ENCODE assay signal across 8 cellular contexts in genomic region chr11:65525659-65526480, GRCh38. TPM values are rescaled to one million over a fixed set of nuclear protein-coding genes. Genes with fewer than 3 reads are reported as not detected.
DNase-seq lines count a peak whose midpoint lies in the region; ATAC-seq and TF ChIP-seq lines count a peak whose summit lies in the region.

No MANE protein-coding gene starts in this region.

- no peak overlapping the region for H2AFZ ChIP-seq in SK-N-SH (ENCODE audit: low read depth)

- peaks cover 5 to 18% of the 10 kb centered on the region in 2 experiments; a peak in 3 of 4 replicates for H3K4me1 ChIP-seq in SK-N-SH (ENCODE audit: control insufficient read depth in 1 of 2, insufficient read depth in 2 of 2, low read depth in 1 of 2, low read length in 1 of 2)
- peaks cover 16 to 18% of the 10 kb centered on the region in 2 donors for H3K4me1 ChIP-seq in ascending aorta
- H3K4me1 ChIP-seq in liver (ENCODE audit: control insufficient read depth in 4 of 4, insufficient read depth in 4 of 4, low read length in 3 of 4), result peaks cover 17 to 59% (median 49%) of the 10 kb centered on the region in 4 donors
- H3K4me1 ChIP-seq in testis, result peaks cover 61% of the 10 kb centered on the region

- H3K4me2 ChIP-seq in SK-N-SH, result peak overlapping the region; percentile 99

- no peak for TF ChIP-seq RAD21 in SK-N-SH (IDR thresholded peaks at IDR 0.05; ENCODE audit: low read length)
- no peak for TF ChIP-seq RAD21 in liver (IDR thresholded peaks at IDR 0.05)

- DNase-seq in SK-N-SH, result peak; percentile 12
- DNase-seq in ascending aorta (ENCODE audit: low spot score in 2 of 2), result no peak
- DNase-seq in testis, result no peak
- DNase-seq in 8988T, result no peak

- H3K27me3 ChIP-seq in SK-N-SH (ENCODE audit: insufficient read depth) (no peaks in the 10 kb centered on the region), ascending aorta (no peaks in the 10 kb centered on the region), liver (ENCODE audit: control insufficient read depth in 4 of 4, insufficient read depth in 4 of 4, low read length in 3 of 4) (no peaks in the 10 kb centered on the region), testis (no peaks in the 10 kb centered on the region)

- H3K9ac ChIP-seq in SK-N-SH (peak overlapping the region; percentile 96), liver (ENCODE audit: low read depth in 1 of 2, low read length in 2 of 2) (peak overlapping the region; percentile 69 to 86)

- intact Hi-C loops in ascending aorta (cut with DNase I), result loop anchor here (1.0 to 5.0 kb wide), 3 partner anchors 14 to 86 kb away; partner anchors contain the start of genes FAM89B and MAP3K11
- intact Hi-C loops in testis (cut with DNase I; ENCODE audit: low total_unique reads), result no loop called here

- no peak for TF ChIP-seq EP300 in SK-N-SH (IDR thresholded peaks at IDR 0.05; ENCODE audit: borderline replicate concordance in 1 of 2, low read depth in 1 of 2, low read length in 1 of 2)

- H3K4me3 ChIP-seq in SK-N-SH (ENCODE audit: low read depth in 2 of 2, low read length in 1 of 2) (peak overlapping the region; percentile 78 to 81), ascending aorta (peak overlapping the region; percentile 70 to 90), liver (ENCODE audit: low read depth in 1 of 3, low read length in 3 of 3) (peak overlapping the region; percentile 67 to 95 (median 82)), testis (peak overlapping the region; percentile 95 to 99)

- WGBS in SK-N-SH (ENCODE audit: low lambda C conversion rate), result 61% methylated on average over 16 of the region's 26 CpGs
- WGBS in liver, result 66% methylated on average over 26 of the region's 26 CpGs
- WGBS in testis, 2 donors, result 18 to 50% methylated on average over 13 to 26 of the region's 26 CpGs

- POLR2A ChIA-PET in SK-N-SH (lab: Yijun Ruan, JAX), result interaction anchor here (1.2 to 1.9 kb wide), 5 partner anchors 10 to 103 kb away, joined by 4 to 10 read pairs (median 6); partner anchors contain the start of gene NEAT1

- CTCF ChIA-PET in SK-N-SH (lab: Yijun Ruan, JAX), result interaction anchor here (0.6 to 6.7 kb wide), 8 partner anchors 14 to 57 kb away, joined by 3 to 69 read pairs (median 4); partner anchors contain the start of gene FAM89B

- H3K9me3 ChIP-seq in SK-N-SH (no peaks in the 10 kb centered on the region), ascending aorta (no peaks in the 10 kb centered on the region), liver (ENCODE audit: control insufficient read depth in 4 of 4, low read length in 3 of 4) (no peaks in the 10 kb centered on the region), testis (no peaks in the 10 kb centered on the region)

- TF ChIP-seq POLR2A in testis (IDR thresholded peaks at IDR 0.05), result no peak

- H3K27ac ChIP-seq in SK-N-SH (ENCODE audit: low read depth in 2 of 2, low read length in 1 of 2), result peak overlapping the region; percentile 56 to 62; a peak in 2 of 4 replicates
- peak overlapping the region; percentile 83 to 95 for H3K27ac ChIP-seq in ascending aorta
- H3K27ac ChIP-seq in liver (ENCODE audit: low read depth in 1 of 2, low read length in 2 of 2), result peak overlapping the region; percentile 92 to 95
- peak overlapping the region; percentile 85 to 89 for H3K27ac ChIP-seq in testis

- H3F3A ChIP-seq in SK-N-SH (replicated peaks; ENCODE audit: insufficient read depth), result peaks cover 19% of the 10 kb centered on the region

- no peaks in the 10 kb centered on the region for H3K9me2 ChIP-seq in SK-N-SH

- no peak for ATAC-seq in SK-N-SH treated with all-trans-retinoic acid at 6 μM for 48 hours
- no peak for ATAC-seq in HG02642 (IDR thresholded peaks at IDR 0.05; ENCODE audit: poor library complexity, unreplicated experiment)
- ATAC-seq in HG02610 (IDR thresholded peaks at IDR 0.05; ENCODE audit: unreplicated experiment), result no peak

- H3K36me3 ChIP-seq in SK-N-SH (replicated peaks in 1 of 2; ENCODE audit: control insufficient read depth in 1 of 2, insufficient read depth in 2 of 2, low read length in 1 of 2) (peaks cover 17 to 31% of the 10 kb centered on the region in 2 experiments), ascending aorta (peaks cover 41 to 42% of the 10 kb centered on the region in 2 donors), liver (ENCODE audit: control insufficient read depth in 4 of 4, insufficient read depth in 3 of 4, low read depth in 1 of 4, low read length in 3 of 4) (peaks cover 3 to 15% (median 6%) of the 10 kb centered on the region in 4 donors), testis (ENCODE audit: low read depth, missing control alignments) (no peaks in the 10 kb centered on the region)

- H4K20me1 ChIP-seq in SK-N-SH (ENCODE audit: insufficient read depth), result peaks cover 13% of the 10 kb centered on the region; the same call in 1 of the 2 replicates

- TF ChIP-seq CTCF in SK-N-SH (IDR thresholded peaks at IDR 0.05), result no peak
- TF ChIP-seq CTCF in ascending aorta (IDR thresholded peaks at IDR 0.05), result no peak
- TF ChIP-seq CTCF in liver (IDR thresholded peaks at IDR 0.05; ENCODE audit: low read depth, low read length, missing input control), result no peak
- TF ChIP-seq CTCF in testis (IDR thresholded peaks at IDR 0.05), result no peak

- peaks cover 30% of the 10 kb centered on the region for H3K79me2 ChIP-seq in SK-N-SH (ENCODE audit: insufficient read depth)

TF ChIP-seq in SK-N-SH, 30 proteins besides CTCF, POLR2A, EP300 and RAD21 (continues in another document):
- TF ChIP-seq POLR2AphosphoS5 (IDR thresholded peaks at IDR 0.05; ENCODE audit: low read depth, low read length) (no peak), RFX5 (IDR thresholded peaks at IDR 0.05; ENCODE audit: low read length) (no peak), GABPA (IDR thresholded peaks at IDR 0.05; ENCODE audit: low read depth) (no peak), TCF12 (IDR thresholded peaks at IDR 0.05) (no peak)

TF ChIP-seq in SK-N-SH treated with all-trans-retinoic acid at 6 μM for 48 hours, 23 proteins besides CTCF, POLR2A, EP300 and RAD21 (continues in another document):
- TF ChIP-seq ZFP3 (CRISPR knock-in tag; IDR thresholded peaks at IDR 0.05) (no peak), ZC3H10 (CRISPR knock-in tag; IDR thresholded peaks at IDR 0.05) (no peak), RARB (CRISPR knock-in tag; IDR thresholded peaks at IDR 0.05) (no peak)

TF ChIP-seq in liver, 16 proteins besides CTCF, POLR2A, EP300 and RAD21 (continues in another document):
- no peak for TF ChIP-seq GABPA (IDR thresholded peaks at IDR 0.05 in 1 of 2, conservative IDR thresholded peaks at IDR 0.05 in 1 of 2)
- no peak for TF ChIP-seq NR2F2 (IDR thresholded peaks at IDR 0.05)
- no peak for TF ChIP-seq YY1 (IDR thresholded peaks at IDR 0.05)
- no peak for TF ChIP-seq HNF4A (conservative IDR thresholded peaks at IDR 0.05)
- no peak for TF ChIP-seq MAX (IDR thresholded peaks at IDR 0.05)
- no peak for TF ChIP-seq FOXA1 (IDR thresholded peaks at IDR 0.05)
- TF ChIP-seq TAF1 (conservative IDR thresholded peaks at IDR 0.05), result no peak

RNA-seq across cellular contexts. Expression of gene SCYL1, which starts 1.0 kb away (rescaled TPM):
- polyA plus RNA-seq in SK-N-SH (2012; rRNA removed) (76.7 and 79.9 TPM in 2 replicates), liver (10 to 100 TPM; 45.6 to 62.0 TPM), testis (ENCODE audit: insufficient read depth, low read depth, low replicate concordance) (127 TPM)
- polyA plus RNA-seq in SK-N-SH (2012; cell fraction: cytosol; rRNA removed), result 26.2 and 41.7 TPM in 2 replicates
- polyA plus RNA-seq in SK-N-SH (2012; cell fraction: nucleus; rRNA removed), result 115 and 159 TPM in 2 replicates
- total RNA-seq in ascending aorta (220 TPM), liver (10 to 100 TPM; 33.7 to 59.5 TPM), testis (100 to 1,000 TPM; 131 to 160 TPM)

RNA-seq across cellular contexts. Expression of gene MALAT1, which starts 27.0 kb away (rescaled TPM):
- 285 and 510 TPM in 2 replicates for polyA plus RNA-seq in SK-N-SH (2012; rRNA removed)
- 23.6 and 25.7 TPM in 2 replicates for polyA plus RNA-seq in SK-N-SH (2012; cell fraction: cytosol; rRNA removed)
- polyA plus RNA-seq in SK-N-SH (2012; cell fraction: nucleus; rRNA removed), result 1,545 and 2,619 TPM in 2 replicates
- total RNA-seq in ascending aorta, result 8,553 TPM
- 1,000 to 10,000 TPM; 3,688 to 8,306 TPM for total RNA-seq in liver
- polyA plus RNA-seq in liver, result 1,000 to 10,000 TPM in 1 of 2 donors, 10 to 100 TPM in 1; 11.9 to 3,868 TPM
- 1,000 to 10,000 TPM; 8,109 to 9,314 TPM for total RNA-seq in testis
- 26.7 TPM for polyA plus RNA-seq in testis (ENCODE audit: insufficient read depth, low read depth, low replicate concordance)

RNA-seq across cellular contexts. Expression of gene LTBP3, which starts 32.3 kb away (rescaled TPM):
- polyA plus RNA-seq in SK-N-SH (2012; rRNA removed), result 92.1 and 167 TPM in 2 replicates
- 62.4 and 112 TPM in 2 replicates for polyA plus RNA-seq in SK-N-SH (2012; cell fraction: cytosol; rRNA removed)
- 691 and 1,438 TPM in 2 replicates for polyA plus RNA-seq in SK-N-SH (2012; cell fraction: nucleus; rRNA removed)
- total RNA-seq in ascending aorta, result 702 TPM
- 10 to 100 TPM; 16.0 to 17.9 TPM for total RNA-seq in liver
- 10 to 100 TPM in 1 of 2 donors, 1 to 10 TPM in 1; 8.8 to 46.2 TPM for polyA plus RNA-seq in liver
- 100 to 1,000 TPM; 112 to 126 TPM for total RNA-seq in testis
- polyA plus RNA-seq in testis (ENCODE audit: insufficient read depth, low read depth, low replicate concordance), result 58.1 TPM

RNA-seq across cellular contexts. Expression of gene ZNRD2, which starts 44.4 kb away (rescaled TPM):
- polyA plus RNA-seq in SK-N-SH (2012; rRNA removed) (62.5 and 78.1 TPM in 2 replicates), liver (10 to 100 TPM; 33.3 to 39.5 TPM), testis (ENCODE audit: insufficient read depth, low read depth, low replicate concordance) (77.6 TPM)
- 32.6 and 44.8 TPM in 2 replicates for polyA plus RNA-seq in SK-N-SH (2012; cell fraction: cytosol; rRNA removed)
- 76.5 and 92.5 TPM in 2 replicates for polyA plus RNA-seq in SK-N-SH (2012; cell fraction: nucleus; rRNA removed)
- total RNA-seq in ascending aorta (157 TPM), liver (10 to 100 TPM; 18.2 to 22.7 TPM), testis (10 to 100 TPM; 67.7 to 79.6 TPM)

RNA-seq across cellular contexts. Expression of gene FAM89B, which starts 46.5 kb away (rescaled TPM):
- 61.3 and 65.3 TPM in 2 replicates for polyA plus RNA-seq in SK-N-SH (2012; rRNA removed)
- 19.9 and 37.5 TPM in 2 replicates for polyA plus RNA-seq in SK-N-SH (2012; cell fraction: cytosol; rRNA removed)
- polyA plus RNA-seq in SK-N-SH (2012; cell fraction: nucleus; rRNA removed), result 38.7 and 41.4 TPM in 2 replicates
- total RNA-seq in ascending aorta, result 104 TPM
- 10 to 100 TPM in 1 of 2 donors, 1 to 10 TPM in 1; 4.7 to 16.7 TPM for total RNA-seq in liver
- polyA plus RNA-seq in liver, result 10 to 100 TPM in 1 of 2 donors, 1 to 10 TPM in 1; 7.7 to 11.4 TPM
- 10 to 100 TPM; 59.9 to 63.2 TPM for total RNA-seq in testis
- 25.8 TPM for polyA plus RNA-seq in testis (ENCODE audit: insufficient read depth, low read depth, low replicate concordance)

Comparison
In these comparisons a context has a peak if more than half of its experiments do, and no peak if none do; other contexts are left out.
1. RNA of gene LTBP3, which starts 32.3 kb away (total RNA-seq): 702 TPM in ascending aorta (single experiment) and 112 to 126 TPM in testis; 16.0 to 17.9 TPM in liver; every median in the first group is over 4 times any median in the second.
2. Peak in every context shown above with its lines, with median percentiles within 50 percentile points of each other: H3K27ac ChIP-seq and H3K4me3 ChIP-seq.